ENCODE assay signal across 16 cellular contexts in the genomic region with DNA sequence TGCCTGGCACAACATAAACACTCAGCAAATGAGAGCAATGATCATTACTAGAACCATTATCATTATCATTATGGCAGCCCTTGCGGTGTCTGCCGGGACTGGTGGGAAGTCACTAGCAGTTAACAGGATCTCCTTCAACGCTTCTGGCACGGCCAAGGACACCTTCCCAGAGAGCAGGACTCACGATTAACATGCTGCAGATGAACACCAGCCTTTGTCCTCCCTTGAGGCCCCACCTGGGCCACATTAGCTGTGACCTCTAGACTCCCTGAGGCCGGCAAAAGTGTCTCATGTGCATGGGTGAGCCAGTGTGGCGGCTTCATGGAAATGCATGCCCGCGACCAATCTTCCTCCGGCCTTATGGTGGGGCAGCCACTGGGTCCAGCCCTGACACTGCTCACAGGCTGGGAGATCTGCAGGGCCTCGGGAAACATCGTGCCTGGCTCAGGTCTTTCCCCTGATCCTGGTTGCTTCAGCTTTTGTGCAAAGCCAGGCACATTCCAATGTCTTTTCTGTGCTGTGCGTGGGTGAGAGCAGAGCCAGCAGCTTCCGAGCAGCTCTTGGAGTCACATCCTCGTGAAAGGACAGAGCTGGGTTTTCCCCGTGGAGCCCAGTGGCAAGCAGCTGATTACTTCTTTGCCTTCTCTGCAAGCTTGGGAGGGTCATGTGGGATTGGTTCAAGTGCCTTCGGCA.
DNase-seq lines count a peak whose midpoint lies in the region; ATAC-seq and TF ChIP-seq lines count a peak whose summit lies in the region.
"Had no signal": no experiment of that assay in that cellular context is flagged by ENCODE, and none has a peak within 500 bp of the region (broad histone marks: within the 10 kb centered on the region; RNA-seq: fewer than 3 reads in every experiment).

No MANE protein-coding gene starts in this region.

- no peaks in the 10 kb centered on the region for H3K9me3 Mint-ChIP-seq in GM23338

- H3F3A ChIP-seq in GM23338 (replicated peaks; ENCODE audit: low read depth) (no peaks in the 10 kb centered on the region), smooth muscle cell (ENCODE audit: low read depth) (peaks cover 5% of the 10 kb centered on the region)

- H3K36me3 ChIP-seq in GM23338 (ENCODE audit: insufficient read depth) (no peaks in the 10 kb centered on the region; the same call in 1 of the 2 replicates), smooth muscle cell (ENCODE audit: low read depth) (no peaks in the 10 kb centered on the region), vagina (no peaks in the 10 kb centered on the region), sigmoid colon (no peaks in the 10 kb centered on the region)
- H3K36me3 ChIP-seq: colonic mucosa, heart right ventricle had no signal

- H2AFZ ChIP-seq in GM23338, result no peak overlapping the region
- H2AFZ ChIP-seq in smooth muscle cell (ENCODE audit: low read depth), result no peak overlapping the region

- H3K9ac ChIP-seq in smooth muscle cell (ENCODE audit: low read depth), result no peak overlapping the region
- H3K9ac ChIP-seq: SK-N-SH had no signal

- peaks cover 3% of the 10 kb centered on the region; the same call in 1 of the 2 replicates for H4K20me1 ChIP-seq in GM23338 (replicated peaks; ENCODE audit: insufficient read depth)
- H4K20me1 ChIP-seq in smooth muscle cell (ENCODE audit: low read depth), result no peaks in the 10 kb centered on the region

- H3K27me3 Mint-ChIP-seq in GM23338 (ENCODE audit: insufficient read depth, low read depth, poor library complexity), result peaks cover 8% of the 10 kb centered on the region

- POLR2A ChIA-PET in RWPE1 (lab: Yijun Ruan, JAX; ENCODE audit: low non-redundant PET), result interaction anchor here (0.6 kb wide), 1 partner anchor 20 kb away, joined by 3 read pairs; no protein-coding TSS in a partner anchor

- H3K27ac ChIP-seq in GM23338 (ENCODE audit: low read depth) (no peak overlapping the region), smooth muscle cell (ENCODE audit: low read depth) (peak overlapping the region; percentile 73), vagina (no peak overlapping the region), sigmoid colon (peak overlapping the region in 1 of 4 donors; percentile 14), RWPE1 (no peak overlapping the region)
- H3K27ac ChIP-seq: colonic mucosa, heart right ventricle had no signal

- TF ChIP-seq POLR2A in vagina (IDR thresholded peaks at IDR 0.05), result no peak
- TF ChIP-seq POLR2A in sigmoid colon (IDR thresholded peaks at IDR 0.05), result no peak

- H3K4me2 ChIP-seq in GM23338, result no peak overlapping the region
- peak overlapping the region; percentile 53 for H3K4me2 ChIP-seq in smooth muscle cell
- H3K4me2 ChIP-seq: SK-N-SH had no signal

- H3K9me3 ChIP-seq in smooth muscle cell (replicated peaks; ENCODE audit: low read depth) (no peaks in the 10 kb centered on the region), vagina (no peaks in the 10 kb centered on the region), sigmoid colon (no peaks in the 10 kb centered on the region)
- H3K9me3 ChIP-seq: colonic mucosa, heart right ventricle, SK-N-SH had no signal

- ATAC-seq in GM23338, result peak; percentile 34

- CTCF ChIA-PET in RWPE1 (lab: Yijun Ruan, JAX), result no interaction called here

- no peak overlapping the region for H3K4me3 Mint-ChIP-seq in GM23338

- DNase-seq in GM23338 (ENCODE audit: low spot score), result peak; percentile 13
- DNase-seq in choroid plexus epithelial cell (ENCODE audit: low read depth), result peak; percentile 4
- DNase-seq in medulla oblongata (ENCODE audit: extremely low spot score), result peak; percentile 12
- peak; percentile 24 for DNase-seq in smooth muscle cell (lab: John Stamatoyannopoulos, UW; ENCODE audit: unreplicated experiment)
- no peak for DNase-seq in stimulated activated CD4-positive, alpha-beta T cell treated with anti-CD3 and anti-CD28 coated beads, Interleukin-2, amount 100 ng/mL, for 24 hours
- no peak for DNase-seq in vagina (ENCODE audit: extremely low spot score in 2 of 2)
- DNase-seq in sigmoid colon, result no peak
- no peak for DNase-seq in RWPE1 (ENCODE audit: low spot score)
- DNase-seq: activated CD4-positive, alpha-beta T cell treated with anti-CD3 and anti-CD28 coated beads, Interleukin-2, amount 50 U/mL, for 48 hours; colonic mucosa; DMS79; heart right ventricle; kidney glomerular epithelial cell; NCI-H1694; NCI-H510A; SK-N-SH had no signal

- H3K27me3 ChIP-seq in GM23338 (ENCODE audit: insufficient read depth), result no peaks in the 10 kb centered on the region
- no peaks in the 10 kb centered on the region for H3K27me3 ChIP-seq in smooth muscle cell (ENCODE audit: low read depth)
- no peaks in the 10 kb centered on the region for H3K27me3 ChIP-seq in vagina
- H3K27me3 ChIP-seq in sigmoid colon, result no peaks in the 10 kb centered on the region
- H3K27me3 ChIP-seq: colonic mucosa had no signal

- TF ChIP-seq CTCF in GM23338 (conservative IDR thresholded peaks at IDR 0.05; ENCODE audit: low read depth in 2 of 2) (no peak), choroid plexus epithelial cell (conservative IDR thresholded peaks at IDR 0.05; ENCODE audit: low read depth, low read length) (no peak), smooth muscle cell (IDR thresholded peaks at IDR 0.05; ENCODE audit: borderline replicate concordance, insufficient read depth, poor library complexity, severe bottlenecking) (no peak), vagina (IDR thresholded peaks at IDR 0.05) (no peak), sigmoid colon (IDR thresholded peaks at IDR 0.05) (no peak), RWPE1 (conservative IDR thresholded peaks at IDR 0.05; ENCODE audit: low read depth) (no peak)

- no peak for TF ChIP-seq EP300 in sigmoid colon (IDR thresholded peaks at IDR 0.05)

- peaks cover 41% of the 10 kb centered on the region for H3K4me1 Mint-ChIP-seq in GM23338

- H3K4me3 ChIP-seq in GM23338 (no peak overlapping the region), choroid plexus epithelial cell (ENCODE audit: low read depth, low read length) (no peak overlapping the region), smooth muscle cell (no peak overlapping the region), vagina (no peak overlapping the region), sigmoid colon (no peak overlapping the region)
- H3K4me3 ChIP-seq: colonic mucosa, heart right ventricle had no signal

- WGBS in smooth muscle cell (ENCODE audit: low lambda C conversion rate), result 45% methylated on average over 17 of the region's 17 CpGs
- 74 to 88% methylated on average over 17 of the region's 17 CpGs for WGBS in sigmoid colon, 2 donors

- H3K4me1 ChIP-seq in GM23338 (ENCODE audit: insufficient read depth) (peaks cover 8% of the 10 kb centered on the region; the same call in 1 of the 2 replicates), smooth muscle cell (ENCODE audit: low read depth) (peaks cover 16% of the 10 kb centered on the region), vagina (no peaks in the 10 kb centered on the region), sigmoid colon (peaks cover 0 to 43% (median 40%) of the 10 kb centered on the region in 4 donors)
- H3K4me1 ChIP-seq: colonic mucosa had no signal

- peak overlapping the region; percentile 7; the same call in 1 of the 2 replicates for H3K27ac Mint-ChIP-seq in GM23338

- peaks cover 17% of the 10 kb centered on the region for H3K36me3 Mint-ChIP-seq in GM23338 (ENCODE audit: low read depth)

- peaks cover 18% of the 10 kb centered on the region for H3K9me2 ChIP-seq in GM23338 (ENCODE audit: insufficient read depth)
- H3K9me2 ChIP-seq: SK-N-SH had no signal

- intact Hi-C loops in vagina (cut with DNase I) (no loop called here), sigmoid colon (cut with DNase I) (no loop called here)

- no peaks in the 10 kb centered on the region for H3K79me2 ChIP-seq in GM23338 (replicated peaks; ENCODE audit: insufficient read depth)
- no peaks in the 10 kb centered on the region for H3K79me2 ChIP-seq in smooth muscle cell (ENCODE audit: low read depth)

TF ChIP-seq in GM23338, 12 proteins besides CTCF, POLR2A, EP300 and RAD21 (continues in another document):
- TF ChIP-seq NANOG (IDR thresholded peaks at IDR 0.05; ENCODE audit: borderline replicate concordance) (no peak), ZNF114 (CRISPR knock-in tag; IDR thresholded peaks at IDR 0.05) (no peak), POLR2AphosphoS5 (IDR thresholded peaks at IDR 0.05; ENCODE audit: low read depth) (no peak), EZH2phosphoT487 (IDR thresholded peaks at IDR 0.05; ENCODE audit: unreplicated experiment) (no peak), JUNB (IDR thresholded peaks at IDR 0.05; ENCODE audit: unreplicated experiment) (no peak)

Comparison
In these comparisons a context has a peak if more than half of its experiments do, and no peak if none do; other contexts are left out.
1. DNase-seq: peak in GM23338 (single experiment), choroid plexus epithelial cell (single experiment), medulla oblongata (single experiment) and smooth muscle cell (single experiment); none in stimulated activated CD4-positive, alpha-beta T cell treated with anti-CD3 and anti-CD28 coated beads, Interleukin-2, amount 100 ng/mL, for 24 hours (0 of 2), vagina (0 of 2), sigmoid colon (single experiment) and RWPE1 (single experiment).